8 cellular contexts compared by ENCODE assay signal in genomic region chr6:33428219-33428890, GRCh38. TPM values are rescaled to one million over a fixed set of nuclear protein-coding genes. Genes with fewer than 3 reads are reported as not detected.
DNase-seq lines count a peak whose midpoint lies in the region; TF ChIP-seq lines count a peak whose summit lies in the region.

No MANE protein-coding gene starts in this region.

- H3K36me3 ChIP-seq in right atrium auricular region (no peaks in the 10 kb centered on the region), sigmoid colon (no peaks in the 10 kb centered on the region)

- 3 to 4% methylated on average over 33 of the region's 33 CpGs for WGBS in sigmoid colon, 2 donors
- WGBS in lower leg skin, 2 donors = 2 to 6% methylated on average over 13 to 24 of the region's 33 CpGs

- H3K27me3 ChIP-seq in right atrium auricular region = no peaks in the 10 kb centered on the region
- H3K27me3 ChIP-seq in sigmoid colon = no peaks in the 10 kb centered on the region

- H3K4me1 Mint-ChIP-seq in activated naive CD4-positive, alpha-beta T cell treated with anti-CD3 and anti-CD28 coated beads, Interleukin-2, amount 10 ng/mL, durations not matched to agents 7 days and 5 days = peaks cover 89% of the 10 kb centered on the region

- peak; percentile 46 for DNase-seq in SIG-M5 treated with dmso at 0.1 percent for 504 hours (lab: John Stamatoyannopoulos, UW; ENCODE audit: unreplicated experiment)
- no peak for DNase-seq in SIG-M5 (lab: John Stamatoyannopoulos, UW)
- DNase-seq in NAMALWA (ENCODE audit: low spot score) = peak; percentile 83
- DNase-seq in activated naive CD4-positive, alpha-beta T cell treated with anti-CD3 and anti-CD28 coated beads, Interleukin-2, amount 10 ng/mL, durations not matched to agents 7 days and 5 days = peak; percentile 54
- DNase-seq in right atrium auricular region (ENCODE audit: low spot score) = no peak
- DNase-seq in sigmoid colon = no peak
- no peak for DNase-seq in KG1 (lab: John Stamatoyannopoulos, UW)
- no peak for DNase-seq in lower leg skin (ENCODE audit: low spot score in 2 of 2)

- H3K27ac Mint-ChIP-seq in activated naive CD4-positive, alpha-beta T cell treated with anti-CD3 and anti-CD28 coated beads, Interleukin-2, amount 10 ng/mL, durations not matched to agents 7 days and 5 days = peak overlapping the region; percentile 93

- H3K9me3 Mint-ChIP-seq in activated naive CD4-positive, alpha-beta T cell treated with anti-CD3 and anti-CD28 coated beads, Interleukin-2, amount 10 ng/mL, durations not matched to agents 7 days and 5 days = no peaks in the 10 kb centered on the region

- H3K27ac ChIP-seq in right atrium auricular region (peak overlapping the region; percentile 62 to 67), sigmoid colon (peak overlapping the region; percentile 73 to 91 (median 89))

- peak overlapping the region; percentile 81 for H3K4me3 Mint-ChIP-seq in activated naive CD4-positive, alpha-beta T cell treated with anti-CD3 and anti-CD28 coated beads, Interleukin-2, amount 10 ng/mL, durations not matched to agents 7 days and 5 days

- CTCF ChIA-PET in activated naive CD4-positive, alpha-beta T cell treated with anti-CD3 and anti-CD28 coated beads, Interleukin-2, amount 10 ng/mL, durations not matched to agents 7 days and 5 days (lab: Charles Lee) = interaction anchor here (0.9 to 1.3 kb wide), 4 partner anchors 10 to 132 kb away, joined by 4 to 6 read pairs (median 4); partner anchors contain the start of gene ZBTB9

- no peak for TF ChIP-seq POLR2A in sigmoid colon (IDR thresholded peaks at IDR 0.05)
- no peak for TF ChIP-seq POLR2A in lower leg skin (IDR thresholded peaks at IDR 0.05)

- peaks cover 18% of the 10 kb centered on the region for H3K36me3 Mint-ChIP-seq in activated naive CD4-positive, alpha-beta T cell treated with anti-CD3 and anti-CD28 coated beads, Interleukin-2, amount 10 ng/mL, durations not matched to agents 7 days and 5 days

- peak in 1 of 2 donors; percentile 29 for TF ChIP-seq CTCF in right atrium auricular region (IDR thresholded peaks at IDR 0.05)
- TF ChIP-seq CTCF in sigmoid colon (IDR thresholded peaks at IDR 0.05) = peak in 3 of 4 experiments; percentile 21 to 44 (median 37)
- no peak for TF ChIP-seq CTCF in lower leg skin (IDR thresholded peaks at IDR 0.05)

- no peak for TF ChIP-seq EP300 in sigmoid colon (IDR thresholded peaks at IDR 0.05)

- H3K27me3 Mint-ChIP-seq in activated naive CD4-positive, alpha-beta T cell treated with anti-CD3 and anti-CD28 coated beads, Interleukin-2, amount 10 ng/mL, durations not matched to agents 7 days and 5 days = peaks cover 6% of the 10 kb centered on the region

- intact Hi-C loops in sigmoid colon (cut with DNase I) (loop anchor here (5.0 to 10.0 kb wide), 3 partner anchors 111 to 224 kb away; partner anchors contain the start of genes HSD17B8, RGL2, RING1 and RXRB), lower leg skin (cut with DNase I; ENCODE audit: low total_unique reads) (no loop called here)

- peak overlapping the region; percentile 60 to 66 for H3K4me3 ChIP-seq in right atrium auricular region
- peak overlapping the region; percentile 11 to 64 (median 60) for H3K4me3 ChIP-seq in sigmoid colon
- H3K4me3 ChIP-seq in lower leg skin (ENCODE audit: low read depth, poor library complexity, severe bottlenecking) = no peak overlapping the region

- H3K9me3 ChIP-seq in right atrium auricular region = no peaks in the 10 kb centered on the region
- no peaks in the 10 kb centered on the region for H3K9me3 ChIP-seq in sigmoid colon

- H3K4me1 ChIP-seq in right atrium auricular region (peaks cover 0 to 76% of the 10 kb centered on the region in 2 donors), sigmoid colon (peaks cover 0 to 84% (median 78%) of the 10 kb centered on the region in 4 donors)

RNA-seq across cellular contexts. Expression of gene SYNGAP1, which starts 8.5 kb away (rescaled TPM):
- total RNA-seq in right atrium auricular region = 10 to 100 TPM in 1 of 2 donors, 1 to 10 TPM in 1; 3.6 to 10.1 TPM
- 10 to 100 TPM in 1 of 4 donors, 1 to 10 TPM in 3; 6.4 to 24.6 (median 9.9) TPM for total RNA-seq in sigmoid colon
- 10 to 100 TPM in 1 of 3 donors, 1 to 10 TPM in 1, under 1 TPM in 1; 0.92 to 17.8 (median 2.4) TPM for polyA plus RNA-seq in sigmoid colon
- total RNA-seq in lower leg skin = 10 to 100 TPM in 2 of 4 donors, 1 to 10 TPM in 2; 7.5 to 21.1 (median 9.4) TPM

RNA-seq across cellular contexts. Expression of gene CUTA, which starts 10.4 kb away (rescaled TPM):
- total RNA-seq in right atrium auricular region = 100 to 1,000 TPM; 118 to 119 TPM
- 100 to 1,000 TPM; 102 to 148 (median 120) TPM for total RNA-seq in sigmoid colon
- 100 to 1,000 TPM; 110 to 193 (median 153) TPM for polyA plus RNA-seq in sigmoid colon
- total RNA-seq in lower leg skin = 100 to 1,000 TPM in 3 of 4 donors, 10 to 100 TPM in 1; 96.5 to 162 (median 153) TPM

RNA-seq across cellular contexts. Expression of gene PHF1, which starts 17.5 kb away (rescaled TPM):
- total RNA-seq in right atrium auricular region = 10 to 100 TPM; 51.8 to 69.8 TPM
- total RNA-seq in sigmoid colon = 10 to 100 TPM; 57.1 to 82.3 (median 66.0) TPM
- polyA plus RNA-seq in sigmoid colon = 10 to 100 TPM; 22.4 to 43.2 (median 43.2) TPM
- 10 to 100 TPM; 40.9 to 73.0 (median 64.8) TPM for total RNA-seq in lower leg skin

RNA-seq across cellular contexts. Expression of gene ZBTB9, which starts 26.0 kb away (rescaled TPM):
- total RNA-seq in right atrium auricular region (1 to 10 TPM; 1.3 to 4.1 TPM), sigmoid colon (1 to 10 TPM; 1.1 to 3.6 (median 1.4) TPM), lower leg skin (1 to 10 TPM; 4.0 to 5.4 (median 4.6) TPM)
- 1 to 10 TPM in 2 of 3 donors, under 1 TPM in 1; 0.60 to 4.2 (median 1.8) TPM for polyA plus RNA-seq in sigmoid colon

RNA-seq across cellular contexts. Expression of gene KIFC1, which starts 36.7 kb away (rescaled TPM):
- 1 to 10 TPM in 1 of 2 donors, under 1 TPM in 1; 0.59 to 1.6 TPM for total RNA-seq in right atrium auricular region
- total RNA-seq in sigmoid colon = 1 to 10 TPM in 2 of 4 donors, under 1 TPM in 2; 0.49 to 5.5 (median 1.3) TPM
- 10 to 100 TPM in 1 of 3 donors, 1 to 10 TPM in 2; 1.2 to 23.0 (median 4.6) TPM for polyA plus RNA-seq in sigmoid colon
- total RNA-seq in lower leg skin = 10 to 100 TPM in 1 of 4 donors, 1 to 10 TPM in 3; 4.1 to 14.6 (median 9.3) TPM

Comparison
In these comparisons a context has a peak if more than half of its experiments do, and no peak if none do; other contexts are left out.
1. DNase-seq: peak in SIG-M5 treated with dmso at 0.1 percent for 504 hours (single experiment), NAMALWA (single experiment) and activated naive CD4-positive, alpha-beta T cell treated with anti-CD3 and anti-CD28 coated beads, Interleukin-2, amount 10 ng/mL, durations not matched to agents 7 days and 5 days (single experiment); none in SIG-M5 (single experiment), right atrium auricular region (single experiment), sigmoid colon (single experiment), KG1 (single experiment) and lower leg skin (0 of 2).
2. CTCF ChIP-seq: peak in sigmoid colon (3 of 4); none in lower leg skin (0 of 3).